ENCODE assay signal across 1 cellular context in the genomic region with DNA sequence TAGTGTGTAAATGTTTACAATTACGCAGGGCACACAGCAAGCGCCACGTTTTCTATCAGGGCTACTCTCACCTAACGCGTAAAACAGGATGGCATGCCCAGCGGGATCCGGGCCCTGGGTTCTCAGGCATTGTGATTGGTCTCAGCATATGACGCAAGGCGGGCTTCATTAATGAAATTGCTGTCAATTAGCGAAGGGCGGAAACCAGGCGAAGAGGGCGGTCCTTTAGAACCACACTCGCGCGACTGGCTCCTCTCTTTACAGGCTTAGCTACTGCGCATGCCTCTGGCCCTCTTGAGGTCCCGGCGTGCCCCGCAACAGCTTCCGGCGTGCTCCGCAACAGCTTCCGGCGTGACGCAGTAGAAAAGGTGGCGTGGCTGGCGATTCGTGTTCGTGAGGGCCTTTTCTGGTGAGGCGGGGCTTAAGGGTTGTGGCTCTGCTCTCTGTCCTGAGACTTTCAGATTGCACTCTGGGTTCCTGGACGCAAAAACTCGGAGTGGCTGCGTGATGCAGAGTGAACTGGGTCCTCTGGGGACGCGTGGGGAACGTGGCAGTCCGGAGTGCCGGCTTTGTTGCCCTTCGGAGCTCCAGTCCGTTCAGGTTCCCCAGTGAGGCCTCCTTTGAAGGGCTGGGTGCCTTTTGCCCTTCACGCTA.
TF ChIP-seq lines count a peak whose summit lies in the region.

No MANE protein-coding gene starts in this region.

TF ChIP-seq in SK-N-SH, 30 proteins besides CTCF, POLR2A, EP300 and RAD21 (continued from another document):
- TF ChIP-seq, protein P1, sequence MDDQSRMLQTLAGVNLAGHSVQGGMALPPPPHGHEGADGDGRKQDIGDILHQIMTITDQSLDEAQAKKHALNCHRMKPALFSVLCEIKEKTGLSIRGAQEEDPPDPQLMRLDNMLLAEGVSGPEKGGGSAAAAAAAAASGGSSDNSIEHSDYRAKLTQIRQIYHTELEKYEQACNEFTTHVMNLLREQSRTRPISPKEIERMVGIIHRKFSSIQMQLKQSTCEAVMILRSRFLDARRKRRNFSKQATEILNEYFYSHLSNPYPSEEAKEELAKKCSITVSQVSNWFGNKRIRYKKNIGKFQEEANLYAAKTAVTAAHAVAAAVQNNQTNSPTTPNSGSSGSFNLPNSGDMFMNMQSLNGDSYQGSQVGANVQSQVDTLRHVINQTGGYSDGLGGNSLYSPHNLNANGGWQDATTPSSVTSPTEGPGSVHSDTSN (IDR thresholded peaks at IDR 0.05) = peak; percentile 70
- TF ChIP-seq GABPA (IDR thresholded peaks at IDR 0.05; ENCODE audit: low read depth) = peak; percentile 90
- peak; percentile 77 for TF ChIP-seq CHD2 (IDR thresholded peaks at IDR 0.05; ENCODE audit: low read length, partially characterized antibody)
- TF ChIP-seq, protein P2, sequence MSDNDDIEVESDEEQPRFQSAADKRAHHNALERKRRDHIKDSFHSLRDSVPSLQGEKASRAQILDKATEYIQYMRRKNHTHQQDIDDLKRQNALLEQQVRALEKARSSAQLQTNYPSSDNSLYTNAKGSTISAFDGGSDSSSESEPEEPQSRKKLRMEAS (IDR thresholded peaks at IDR 0.05; ENCODE audit: low read depth) = peak; percentile 86
- peak; percentile 68 for TF ChIP-seq NRF1 (IDR thresholded peaks at IDR 0.05; ENCODE audit: low read depth, low read length)
- no peak for TF ChIP-seq EZH2phosphoT487 (IDR thresholded peaks at IDR 0.05; ENCODE audit: borderline replicate concordance, low read depth)
- TF ChIP-seq, protein P3, sequence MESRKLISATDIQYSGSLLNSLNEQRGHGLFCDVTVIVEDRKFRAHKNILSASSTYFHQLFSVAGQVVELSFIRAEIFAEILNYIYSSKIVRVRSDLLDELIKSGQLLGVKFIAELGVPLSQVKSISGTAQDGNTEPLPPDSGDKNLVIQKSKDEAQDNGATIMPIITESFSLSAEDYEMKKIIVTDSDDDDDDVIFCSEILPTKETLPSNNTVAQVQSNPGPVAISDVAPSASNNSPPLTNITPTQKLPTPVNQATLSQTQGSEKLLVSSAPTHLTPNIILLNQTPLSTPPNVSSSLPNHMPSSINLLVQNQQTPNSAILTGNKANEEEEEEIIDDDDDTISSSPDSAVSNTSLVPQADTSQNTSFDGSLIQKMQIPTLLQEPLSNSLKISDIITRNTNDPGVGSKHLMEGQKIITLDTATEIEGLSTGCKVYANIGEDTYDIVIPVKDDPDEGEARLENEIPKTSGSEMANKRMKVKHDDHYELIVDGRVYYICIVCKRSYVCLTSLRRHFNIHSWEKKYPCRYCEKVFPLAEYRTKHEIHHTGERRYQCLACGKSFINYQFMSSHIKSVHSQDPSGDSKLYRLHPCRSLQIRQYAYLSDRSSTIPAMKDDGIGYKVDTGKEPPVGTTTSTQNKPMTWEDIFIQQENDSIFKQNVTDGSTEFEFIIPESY (IDR thresholded peaks at IDR 0.05; ENCODE audit: borderline replicate concordance, low read depth) = peak; percentile 41; the same call in 1 of the 2 replicates
